8 cellular contexts compared by ENCODE assay signal in genomic region chr6:129766959-129767728, GRCh38. TPM values are rescaled to one million over a fixed set of nuclear protein-coding genes. Genes with fewer than 3 reads are reported as not detected.
DNase-seq lines count a peak whose midpoint lies in the region; ATAC-seq and TF ChIP-seq lines count a peak whose summit lies in the region.

No MANE protein-coding gene starts in this region.

- TF ChIP-seq POLR2A in upper lobe of left lung (IDR thresholded peaks at IDR 0.05): no peak

- WGBS in upper lobe of left lung, 2 donors: 3 to 4% methylated on average over 26 to 36 of the region's 36 CpGs

- no peaks in the 10 kb centered on the region for H3K36me3 Mint-ChIP-seq in activated T-helper 17 cell treated with anti-CD3 and anti-CD28 coated beads, Interleukin-2, amount 50 U/mL, for 72 hours (ENCODE audit: low read depth)
- peaks cover 1% of the 10 kb centered on the region for H3K36me3 Mint-ChIP-seq in osteocyte (ENCODE audit: unreplicated experiment)

- peaks cover 5% of the 10 kb centered on the region for H3K4me1 Mint-ChIP-seq in activated T-helper 17 cell treated with anti-CD3 and anti-CD28 coated beads, Interleukin-2, amount 50 U/mL, for 72 hours
- H3K4me1 Mint-ChIP-seq in osteocyte (ENCODE audit: unreplicated experiment): peaks cover 18% of the 10 kb centered on the region

- peak; percentile 94 for ATAC-seq in GM19395 (IDR thresholded peaks at IDR 0.05; ENCODE audit: unreplicated experiment)
- ATAC-seq in HG03460 (IDR thresholded peaks at IDR 0.05; ENCODE audit: unreplicated experiment): peak; percentile 86
- ATAC-seq in activated T-helper 17 cell treated with anti-CD3 and anti-CD28 coated beads, Interleukin-2, amount 50 U/mL, for 72 hours (replicated peaks): peak; percentile 99
- ATAC-seq in upper lobe of left lung (ENCODE audit: low FRiP score in 2 of 2): peak in 1 of 2 donors; percentile 67

- H3K4me3 ChIP-seq in AG09309 (ENCODE audit: control insufficient read depth, low read depth, low read length) (peak overlapping the region; percentile 50), foreskin fibroblast (ENCODE audit: low read depth in 1 of 2, low read length in 2 of 2) (peak overlapping the region; percentile 55 to 66), upper lobe of left lung (peak overlapping the region in 3 of 4 donors; percentile 28 to 39 (median 39))

- H3K36me3 ChIP-seq in upper lobe of left lung: no peaks in the 10 kb centered on the region

- H3K9me3 Mint-ChIP-seq in activated T-helper 17 cell treated with anti-CD3 and anti-CD28 coated beads, Interleukin-2, amount 50 U/mL, for 72 hours: no peaks in the 10 kb centered on the region
- peaks cover 3% of the 10 kb centered on the region for H3K9me3 Mint-ChIP-seq in osteocyte (ENCODE audit: unreplicated experiment)

- no peak for DNase-seq in AG09309 (ENCODE audit: low read depth)
- DNase-seq in OCI-M1 (lab: John Stamatoyannopoulos, UW): peak; percentile 90
- DNase-seq in foreskin fibroblast: peak; percentile 52 to 84
- DNase-seq in osteocyte (ENCODE audit: extremely low spot score, unreplicated experiment): peak; percentile 87
- DNase-seq in upper lobe of left lung: peak in 1 of 2 donors; percentile 80

- H3K27me3 ChIP-seq in upper lobe of left lung: peaks cover 0 to 12% (median 4%) of the 10 kb centered on the region in 4 donors

- peaks cover 7 to 10% (median 9%) of the 10 kb centered on the region in 4 donors for H3K4me1 ChIP-seq in upper lobe of left lung

- no peak overlapping the region for H3K27ac ChIP-seq in upper lobe of left lung

- H3K4me3 Mint-ChIP-seq in activated T-helper 17 cell treated with anti-CD3 and anti-CD28 coated beads, Interleukin-2, amount 50 U/mL, for 72 hours: peak overlapping the region; percentile 74
- H3K4me3 Mint-ChIP-seq in osteocyte (ENCODE audit: unreplicated experiment): peak overlapping the region; percentile 80

- no peaks in the 10 kb centered on the region for H3K9me3 ChIP-seq in upper lobe of left lung

- peaks cover 15% of the 10 kb centered on the region for H3K27me3 Mint-ChIP-seq in activated T-helper 17 cell treated with anti-CD3 and anti-CD28 coated beads, Interleukin-2, amount 50 U/mL, for 72 hours
- peaks cover 8% of the 10 kb centered on the region for H3K27me3 Mint-ChIP-seq in osteocyte (ENCODE audit: unreplicated experiment)

- no peak for TF ChIP-seq EP300 in upper lobe of left lung (IDR thresholded peaks at IDR 0.05)

- TF ChIP-seq CTCF in AG09309 (IDR thresholded peaks at IDR 0.05; ENCODE audit: control insufficient read depth, insufficient read depth, low read depth, low read length, missing control alignments) (no peak), foreskin fibroblast (IDR thresholded peaks at IDR 0.05; ENCODE audit: low read depth, low read length) (no peak), osteocyte (IDR thresholded peaks at IDR 0.05) (no peak), upper lobe of left lung (IDR thresholded peaks at IDR 0.05) (no peak)

- peak overlapping the region; percentile 21 for H3K27ac Mint-ChIP-seq in activated T-helper 17 cell treated with anti-CD3 and anti-CD28 coated beads, Interleukin-2, amount 50 U/mL, for 72 hours
- H3K27ac Mint-ChIP-seq in osteocyte (ENCODE audit: unreplicated experiment): peak overlapping the region; percentile 58

RNA-seq across cellular contexts. Expression of gene ARHGAP18, which starts 57.2 kb away (rescaled TPM):
- total RNA-seq in activated T-helper 17 cell treated with anti-CD3 and anti-CD28 coated beads, Interleukin-2, amount 50 U/mL, for 72 hours: 1 to 10 TPM; 7.9 to 9.5 TPM
- total RNA-seq in osteocyte (12.8 and 13.3 TPM in 2 replicates), upper lobe of left lung (10 to 100 TPM; 30.4 to 56.8 (median 48.9) TPM)
